8 cellular contexts compared by ENCODE assay signal in the genomic region with DNA sequence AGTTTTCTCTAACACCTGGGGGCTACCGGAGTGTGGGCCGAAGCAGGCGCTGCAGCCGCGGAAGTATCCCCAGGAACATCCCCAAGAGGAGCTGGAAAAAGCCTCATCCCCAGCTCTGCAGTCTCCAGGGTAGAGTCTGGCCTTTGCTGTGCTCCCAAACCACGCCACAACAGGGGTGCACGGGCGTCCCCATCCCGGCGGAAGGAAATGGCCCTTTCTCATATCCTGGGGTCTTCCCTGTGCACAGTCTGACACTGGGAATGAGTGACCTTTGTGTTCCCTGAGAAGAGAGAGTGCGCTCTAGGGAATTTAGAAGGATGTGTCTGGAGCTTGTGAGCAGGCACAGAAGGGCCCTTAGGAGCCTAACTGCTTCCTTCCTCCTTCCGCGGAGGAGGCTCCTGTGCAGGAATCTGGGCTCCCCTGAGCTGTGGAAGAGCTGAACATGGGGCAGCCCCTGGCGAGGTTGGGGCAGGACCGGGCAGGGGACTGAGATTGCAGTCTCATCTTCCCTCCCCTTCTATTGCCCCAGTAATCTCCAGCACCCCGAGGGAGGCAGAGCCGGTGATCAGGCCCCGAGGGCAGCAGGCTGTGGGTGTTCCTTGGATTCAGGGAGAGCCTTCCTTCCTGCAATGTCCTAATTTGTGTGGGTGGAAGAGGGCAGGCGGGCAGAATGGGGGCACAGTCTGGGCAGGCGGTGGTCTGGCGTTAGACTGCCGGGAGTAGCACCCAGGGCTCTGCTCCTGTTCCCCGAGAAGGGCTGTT. TPM values are rescaled to one million over a fixed set of nuclear protein-coding genes. Genes with fewer than 3 reads are reported as not detected.
DNase-seq lines count a peak whose midpoint lies in the region; ATAC-seq, FAIRE-seq and TF ChIP-seq lines count a peak whose summit lies in the region.

No MANE protein-coding gene starts in this region.

- peak overlapping the region; percentile 94 to 97 for H3K27ac ChIP-seq in kidney (ENCODE audit: low read depth in 2 of 2, low read length in 2 of 2)
- H3K27ac ChIP-seq in testis = peak overlapping the region; percentile 94 to 96

- H3K4me1 ChIP-seq in kidney (ENCODE audit: control insufficient read depth in 1 of 2, insufficient read depth in 1 of 2, low read depth in 1 of 2, low read length in 2 of 2) (peaks cover 13 to 29% of the 10 kb centered on the region in 2 donors), testis (peaks cover 19% of the 10 kb centered on the region)

- DNase-seq in activated CD4-positive, alpha-beta T cell treated with anti-CD3 and anti-CD28 coated beads for 36 hours = no peak
- no peak for DNase-seq in activated CD4-positive, alpha-beta T cell treated with anti-CD3 and anti-CD28 coated beads, Interleukin-2, amount 50 U/mL, for 1 hour
- no peak for DNase-seq in activated T-helper 2 cell treated with anti-CD3 and anti-CD28 coated beads, Interferon-gamma antibody, Interleukin-2, Interleukin-4, amounts not matched to agents 10 μg/mL and 5 μg/mL and 100 μg/mL, durations not matched to agents 14 hours and 24 hours and 36 hours (ENCODE audit: low spot score)
- DNase-seq in kidney (no peak), testis (no peak), hepatic stellate cell (ENCODE audit: low spot score) (no peak), globus pallidus (ENCODE audit: low spot score) (no peak)

- FAIRE-seq in kidney (lab: Jason Lieb, UNC) = no peak

- ATAC-seq in activated CD4-positive, alpha-beta T cell treated with anti-CD3 and anti-CD28 coated beads for 36 hours = no peak
- no peak for ATAC-seq in HG02678 (IDR thresholded peaks at IDR 0.05; ENCODE audit: unreplicated experiment)

- peaks cover 12% of the 10 kb centered on the region in 2 donors for H3K36me3 ChIP-seq in kidney (ENCODE audit: control insufficient read depth in 1 of 2, insufficient read depth in 2 of 2, low read length in 2 of 2)
- no peaks in the 10 kb centered on the region for H3K36me3 ChIP-seq in testis (ENCODE audit: low read depth, missing control alignments)

- no peaks in the 10 kb centered on the region for H3K9me3 Mint-ChIP-seq in activated CD4-positive, alpha-beta T cell treated with anti-CD3 and anti-CD28 coated beads for 36 hours (ENCODE audit: low read depth)
- no peaks in the 10 kb centered on the region for H3K9me3 Mint-ChIP-seq in activated T-helper 2 cell treated with anti-CD3 and anti-CD28 coated beads, Interferon-gamma antibody, Interleukin-2, Interleukin-4, amounts not matched to agents 10 μg/mL and 5 μg/mL and 100 μg/mL, durations not matched to agents 14 hours and 24 hours and 36 hours

- H3K9ac ChIP-seq in kidney (ENCODE audit: low read length in 2 of 2) = peak overlapping the region; percentile 37 to 89

- no peaks in the 10 kb centered on the region for H3K27me3 Mint-ChIP-seq in activated CD4-positive, alpha-beta T cell treated with anti-CD3 and anti-CD28 coated beads for 36 hours
- H3K27me3 Mint-ChIP-seq in activated T-helper 2 cell treated with anti-CD3 and anti-CD28 coated beads, Interferon-gamma antibody, Interleukin-2, Interleukin-4, amounts not matched to agents 10 μg/mL and 5 μg/mL and 100 μg/mL, durations not matched to agents 14 hours and 24 hours and 36 hours (ENCODE audit: low read depth) = no peaks in the 10 kb centered on the region

- H3K4me3 ChIP-seq in kidney (ENCODE audit: low read length in 2 of 2) (peak overlapping the region; percentile 64 to 90), testis (peak overlapping the region; percentile 86 to 94)

- peaks cover 40% of the 10 kb centered on the region for H3K4me1 Mint-ChIP-seq in activated CD4-positive, alpha-beta T cell treated with anti-CD3 and anti-CD28 coated beads for 36 hours
- H3K4me1 Mint-ChIP-seq in activated T-helper 2 cell treated with anti-CD3 and anti-CD28 coated beads, Interferon-gamma antibody, Interleukin-2, Interleukin-4, amounts not matched to agents 10 μg/mL and 5 μg/mL and 100 μg/mL, durations not matched to agents 14 hours and 24 hours and 36 hours (ENCODE audit: low read depth) = peaks cover 36% of the 10 kb centered on the region

- POLR2A ChIA-PET in activated CD4-positive, alpha-beta T cell treated with anti-CD3 and anti-CD28 coated beads for 36 hours (lab: Charles Lee) = interaction anchor here (0.5 to 1.2 kb wide), 5 partner anchors 8 to 385 kb away, joined by 3 to 7 read pairs (median 4); a partner anchor contains a TSS

- H3K36me3 Mint-ChIP-seq in activated CD4-positive, alpha-beta T cell treated with anti-CD3 and anti-CD28 coated beads for 36 hours (ENCODE audit: low read depth) = peaks cover 25% of the 10 kb centered on the region
- peaks cover 40% of the 10 kb centered on the region for H3K36me3 Mint-ChIP-seq in activated T-helper 2 cell treated with anti-CD3 and anti-CD28 coated beads, Interferon-gamma antibody, Interleukin-2, Interleukin-4, amounts not matched to agents 10 μg/mL and 5 μg/mL and 100 μg/mL, durations not matched to agents 14 hours and 24 hours and 36 hours (ENCODE audit: low read depth)

- WGBS in testis, 2 donors = 29 to 33% methylated on average over 14 to 23 of the region's 23 CpGs

- no peak for TF ChIP-seq CTCF in kidney (IDR thresholded peaks at IDR 0.05; ENCODE audit: borderline replicate concordance, extremely low read depth, insufficient read depth)
- no peak for TF ChIP-seq CTCF in testis (IDR thresholded peaks at IDR 0.05)

- peak overlapping the region; percentile 97 for H3K27ac Mint-ChIP-seq in activated CD4-positive, alpha-beta T cell treated with anti-CD3 and anti-CD28 coated beads for 36 hours
- H3K27ac Mint-ChIP-seq in activated T-helper 2 cell treated with anti-CD3 and anti-CD28 coated beads, Interferon-gamma antibody, Interleukin-2, Interleukin-4, amounts not matched to agents 10 μg/mL and 5 μg/mL and 100 μg/mL, durations not matched to agents 14 hours and 24 hours and 36 hours = peak overlapping the region; percentile 94

- no peaks in the 10 kb centered on the region for H3K27me3 ChIP-seq in testis

- peak overlapping the region; percentile 90 for H3K4me3 Mint-ChIP-seq in activated CD4-positive, alpha-beta T cell treated with anti-CD3 and anti-CD28 coated beads for 36 hours
- H3K4me3 Mint-ChIP-seq in activated T-helper 2 cell treated with anti-CD3 and anti-CD28 coated beads, Interferon-gamma antibody, Interleukin-2, Interleukin-4, amounts not matched to agents 10 μg/mL and 5 μg/mL and 100 μg/mL, durations not matched to agents 14 hours and 24 hours and 36 hours (ENCODE audit: low read depth) = peak overlapping the region; percentile 94

- CTCF ChIA-PET in activated CD4-positive, alpha-beta T cell treated with anti-CD3 and anti-CD28 coated beads for 36 hours (lab: Charles Lee) = interaction anchor here (0.7 to 1.4 kb wide), 4 partner anchors 8 to 385 kb away, joined by 3 to 5 read pairs (median 4); a partner anchor contains a TSS

- TF ChIP-seq POLR2A in testis (IDR thresholded peaks at IDR 0.05) = no peak

- intact Hi-C loops in activated CD4-positive, alpha-beta T cell treated with anti-CD3 and anti-CD28 coated beads for 36 hours (cut with DNase I, micrococcal nuclease) = loop anchor here (1.0 to 10.0 kb wide), 7 partner anchors 9 to 975 kb away; a partner anchor contains a TSS
- intact Hi-C loops in activated T-helper 2 cell treated with anti-CD3 and anti-CD28 coated beads, Interferon-gamma antibody, Interleukin-2, Interleukin-4, amounts not matched to agents 10 μg/mL and 5 μg/mL and 100 μg/mL, durations not matched to agents 14 hours and 24 hours and 36 hours (cut with micrococcal nuclease) = loop anchor here (1.0 to 2.0 kb wide), 3 partner anchors 9 to 51 kb away; a partner anchor contains a TSS
- intact Hi-C loops in kidney (cut with DNase I) (no loop called here), testis (cut with DNase I; ENCODE audit: low total_unique reads) (loop anchor here (5.0 kb wide), 1 partner anchor 37 kb away; a partner anchor contains a TSS)

- no peaks in the 10 kb centered on the region for H3K9me3 ChIP-seq in kidney (ENCODE audit: control insufficient read depth in 1 of 2, low read length in 2 of 2)
- no peaks in the 10 kb centered on the region for H3K9me3 ChIP-seq in testis

RNA-seq across cellular contexts. Expression of a gene that starts 1.3 kb away (rescaled TPM):
- total RNA-seq in activated CD4-positive, alpha-beta T cell treated with anti-CD3 and anti-CD28 coated beads for 36 hours = 10 to 100 TPM; 48.2 to 55.6 TPM
- 81.5 and 82.2 TPM in 2 replicates for total RNA-seq in activated T-helper 2 cell treated with anti-CD3 and anti-CD28 coated beads, Interferon-gamma antibody, Interleukin-2, Interleukin-4, amounts not matched to agents 10 μg/mL and 5 μg/mL and 100 μg/mL, durations not matched to agents 14 hours and 24 hours and 36 hours
- total RNA-seq in kidney (95.8 TPM), testis (10 to 100 TPM; 59.1 to 73.9 TPM)
- polyA plus RNA-seq in kidney (ENCODE audit: insufficient read depth, low read depth, low replicate concordance) (53.7 TPM), testis (ENCODE audit: insufficient read depth, low read depth, low replicate concordance) (45.4 TPM)

RNA-seq across cellular contexts. Expression of a gene that starts 9.2 kb away (rescaled TPM):
- 1 to 10 TPM; 3.9 to 5.1 TPM for total RNA-seq in activated CD4-positive, alpha-beta T cell treated with anti-CD3 and anti-CD28 coated beads for 36 hours
- total RNA-seq in activated T-helper 2 cell treated with anti-CD3 and anti-CD28 coated beads, Interferon-gamma antibody, Interleukin-2, Interleukin-4, amounts not matched to agents 10 μg/mL and 5 μg/mL and 100 μg/mL, durations not matched to agents 14 hours and 24 hours and 36 hours = 4.5 and 5.5 TPM in 2 replicates
- total RNA-seq in kidney = 3.7 TPM
- 5.2 TPM for polyA plus RNA-seq in kidney (ENCODE audit: insufficient read depth, low read depth, low replicate concordance)
- total RNA-seq in testis = 10 to 100 TPM; 11.0 to 14.1 TPM
- polyA plus RNA-seq in testis (ENCODE audit: insufficient read depth, low read depth, low replicate concordance) = 5.2 TPM

RNA-seq across cellular contexts. Expression of a gene that starts 28.5 kb away (rescaled TPM):
- total RNA-seq in activated CD4-positive, alpha-beta T cell treated with anti-CD3 and anti-CD28 coated beads for 36 hours = not detected
- total RNA-seq in activated T-helper 2 cell treated with anti-CD3 and anti-CD28 coated beads, Interferon-gamma antibody, Interleukin-2, Interleukin-4, amounts not matched to agents 10 μg/mL and 5 μg/mL and 100 μg/mL, durations not matched to agents 14 hours and 24 hours and 36 hours = not detected in 2 replicates
- total RNA-seq in kidney (104 TPM), testis (10 to 100 TPM; 21.1 to 58.8 TPM)
- polyA plus RNA-seq in kidney (ENCODE audit: insufficient read depth, low read depth, low replicate concordance) (475 TPM), testis (ENCODE audit: insufficient read depth, low read depth, low replicate concordance) (93.7 TPM)

RNA-seq across cellular contexts. Expression of a gene that starts 46.6 kb away (rescaled TPM):
- 1 to 10 TPM; 3.2 to 4.7 TPM for total RNA-seq in activated CD4-positive, alpha-beta T cell treated with anti-CD3 and anti-CD28 coated beads for 36 hours
- 7.0 and 7.9 TPM in 2 replicates for total RNA-seq in activated T-helper 2 cell treated with anti-CD3 and anti-CD28 coated beads, Interferon-gamma antibody, Interleukin-2, Interleukin-4, amounts not matched to agents 10 μg/mL and 5 μg/mL and 100 μg/mL, durations not matched to agents 14 hours and 24 hours and 36 hours
- total RNA-seq in kidney (31.6 TPM), testis (10 to 100 TPM in 1 of 2 donors, 1 to 10 TPM in 1; 6.1 to 13.0 TPM)
- polyA plus RNA-seq in kidney (ENCODE audit: insufficient read depth, low read depth, low replicate concordance) (15.8 TPM), testis (ENCODE audit: insufficient read depth, low read depth, low replicate concordance) (12.2 TPM)

RNA-seq across cellular contexts. Expression of a gene that starts 46.8 kb away (rescaled TPM):
- total RNA-seq in activated CD4-positive, alpha-beta T cell treated with anti-CD3 and anti-CD28 coated beads for 36 hours = 10 to 100 TPM; 13.0 to 17.4 TPM
- 22.7 and 25.8 TPM in 2 replicates for total RNA-seq in activated T-helper 2 cell treated with anti-CD3 and anti-CD28 coated beads, Interferon-gamma antibody, Interleukin-2, Interleukin-4, amounts not matched to agents 10 μg/mL and 5 μg/mL and 100 μg/mL, durations not matched to agents 14 hours and 24 hours and 36 hours
- 17.1 TPM for total RNA-seq in kidney
- 23.2 TPM for polyA plus RNA-seq in kidney (ENCODE audit: insufficient read depth, low read depth, low replicate concordance)
- 10 to 100 TPM; 18.4 to 35.4 TPM for total RNA-seq in testis
- polyA plus RNA-seq in testis (ENCODE audit: insufficient read depth, low read depth, low replicate concordance) = 16.7 TPM

Comparison
In these comparisons a context has a peak if more than half of its experiments do, and no peak if none do; other contexts are left out.
1. RNA of a gene that starts 28.5 kb away (total RNA-seq): 104 TPM in kidney (single experiment) and 21.1 to 58.8 TPM in testis; not detected in activated T-helper 2 cell treated with anti-CD3 and anti-CD28 coated beads, Interferon-gamma antibody, Interleukin-2, Interleukin-4, amounts not matched to agents 10 μg/mL and 5 μg/mL and 100 μg/mL, durations not matched to agents 14 hours and 24 hours and 36 hours and not detected in activated CD4-positive, alpha-beta T cell treated with anti-CD3 and anti-CD28 coated beads for 36 hours; every median in the first group is over 10 times any median in the second.